ENCODE assay signal across 18 cellular contexts in genomic region chr20:4147319-4147718, GRCh38. TPM values are rescaled to one million over a fixed set of nuclear protein-coding genes. Genes with fewer than 3 reads are reported as not detected.
DNase-seq lines count a peak whose midpoint lies in the region; ATAC-seq and TF ChIP-seq lines count a peak whose summit lies in the region.
"Had no signal": no experiment of that assay in that cellular context is flagged by ENCODE, and none has a peak within 500 bp of the region (broad histone marks: within the 10 kb centered on the region; RNA-seq: fewer than 3 reads in every experiment).

No MANE protein-coding gene starts in this region.

- peaks cover 30% of the 10 kb centered on the region for H3K4me1 Mint-ChIP-seq in T-helper 2 cell treated with Interferon-gamma antibody and Interleukin-4, amounts not matched to agents 5 μg/mL and 100 μg/mL, for 36 hours (ENCODE audit: low read depth)
- H3K4me1 Mint-ChIP-seq in brain (peaks cover 25% of the 10 kb centered on the region), nephron progenitor cell (peaks cover 18% of the 10 kb centered on the region)
- peaks cover 12% of the 10 kb centered on the region for H3K4me1 Mint-ChIP-seq in CD8-positive, alpha-beta T cell (ENCODE audit: low read depth)

- no peak overlapping the region for H3K27ac Mint-ChIP-seq in T-helper 2 cell treated with Interferon-gamma antibody and Interleukin-4, amounts not matched to agents 5 μg/mL and 100 μg/mL, for 36 hours
- H3K27ac Mint-ChIP-seq in brain, result peak overlapping the region in 2 of 5 experiments; percentile 32 to 64
- no peak overlapping the region for H3K27ac Mint-ChIP-seq in nephron progenitor cell
- no peak overlapping the region for H3K27ac Mint-ChIP-seq in CD8-positive, alpha-beta T cell
- H3K27ac Mint-ChIP-seq: activated B cell treated with CpG ODN at 0.5 μM for 24 hours; stimulated activated effector memory CD8-positive, alpha-beta T cell treated with anti-CD3 and anti-CD28 coated beads, Interleukin-12 subunit alpha, Interleukin-12 subunit beta, amount 100 ng/mL, for 72 hours had no signal

- peaks cover 12% of the 10 kb centered on the region for H3K4me1 ChIP-seq in CD8-positive, alpha-beta T cell (ENCODE audit: insufficient read depth, low read length)

- POLR2A ChIA-PET in CD8-positive, alpha-beta T cell (lab: Charles Lee), result no interaction called here

- H3K27me3 Mint-ChIP-seq in T-helper 2 cell treated with Interferon-gamma antibody and Interleukin-4, amounts not matched to agents 5 μg/mL and 100 μg/mL, for 36 hours (ENCODE audit: low read depth), result peaks cover 15% of the 10 kb centered on the region
- peaks cover 10% of the 10 kb centered on the region for H3K27me3 Mint-ChIP-seq in brain
- H3K27me3 Mint-ChIP-seq in nephron progenitor cell (ENCODE audit: low read depth, poor library complexity), result peaks cover 48% of the 10 kb centered on the region
- H3K27me3 Mint-ChIP-seq in CD8-positive, alpha-beta T cell (ENCODE audit: low read depth), result peaks cover 31% of the 10 kb centered on the region

- CTCF ChIA-PET in CD8-positive, alpha-beta T cell (lab: Charles Lee), result no interaction called here

- H3K36me3 Mint-ChIP-seq in T-helper 2 cell treated with Interferon-gamma antibody and Interleukin-4, amounts not matched to agents 5 μg/mL and 100 μg/mL, for 36 hours (ENCODE audit: low read depth), result peaks cover 6% of the 10 kb centered on the region
- H3K36me3 Mint-ChIP-seq in brain (peaks cover 10% of the 10 kb centered on the region), nephron progenitor cell (ENCODE audit: low read depth) (peaks cover 4% of the 10 kb centered on the region)
- H3K36me3 Mint-ChIP-seq in CD8-positive, alpha-beta T cell, result no peaks in the 10 kb centered on the region

- intact Hi-C loops in CD8-positive, alpha-beta T cell (cut with DNase I, micrococcal nuclease), result no loop called here

- H3K27me3 ChIP-seq in CD8-positive, alpha-beta T cell (ENCODE audit: insufficient read depth, low read length), result no peaks in the 10 kb centered on the region

- no peaks in the 10 kb centered on the region for H3K36me3 ChIP-seq in CD8-positive, alpha-beta T cell (ENCODE audit: insufficient read depth, low read length)
- H3K36me3 ChIP-seq: left lung, neutrophil, upper lobe of left lung had no signal

- DNase-seq in T-helper 2 cell treated with Interferon-gamma antibody and Interleukin-4, amounts not matched to agents 5 μg/mL and 100 μg/mL, for 36 hours (ENCODE audit: low spot score), result no peak
- no peak for DNase-seq in T-helper 2 cell
- DNase-seq in HuH-7.5 (ENCODE audit: low spot score), result peak; percentile 13
- no peak for DNase-seq in nephron progenitor cell
- no peak for DNase-seq in CD8-positive, alpha-beta T cell
- DNase-seq in left lobe of liver (ENCODE audit: low spot score), result no peak
- DNase-seq: activated B cell treated with CpG ODN at 0.5 μM for 24 hours, anterior cingulate cortex, GF-D8, hippocampal formation, left lung, NCI-H1105, NCI-H2227 treated with DMSO at 0.1 percent for 48 hours, upper lobe of left lung had no signal

- no peak for TF ChIP-seq CTCF in brain (conservative IDR thresholded peaks at IDR 0.05)
- TF ChIP-seq CTCF in nephron progenitor cell (IDR thresholded peaks at IDR 0.05), result no peak
- TF ChIP-seq CTCF in CD8-positive, alpha-beta T cell (IDR thresholded peaks at IDR 0.05), result no peak

- H3K9me3 ChIP-seq in CD8-positive, alpha-beta T cell (ENCODE audit: low read length), result no peaks in the 10 kb centered on the region
- H3K9me3 ChIP-seq: left lung, neutrophil, upper lobe of left lung had no signal

- peak overlapping the region; percentile 41 for H3K4me3 Mint-ChIP-seq in T-helper 2 cell treated with Interferon-gamma antibody and Interleukin-4, amounts not matched to agents 5 μg/mL and 100 μg/mL, for 36 hours
- H3K4me3 Mint-ChIP-seq in brain (peak overlapping the region; percentile 70 to 78 (median 73)), nephron progenitor cell (peak overlapping the region; percentile 55)
- no peak overlapping the region for H3K4me3 Mint-ChIP-seq in CD8-positive, alpha-beta T cell

- no peak overlapping the region for H3K27ac ChIP-seq in CD8-positive, alpha-beta T cell (ENCODE audit: low read depth, low read length)
- H3K27ac ChIP-seq: left lung, neutrophil, upper lobe of left lung had no signal

- no peaks in the 10 kb centered on the region for H3K9me3 Mint-ChIP-seq in T-helper 2 cell treated with Interferon-gamma antibody and Interleukin-4, amounts not matched to agents 5 μg/mL and 100 μg/mL, for 36 hours
- H3K9me3 Mint-ChIP-seq in brain (peaks cover 0 to 4% (median 0%) of the 10 kb centered on the region in 5 experiments), nephron progenitor cell (no peaks in the 10 kb centered on the region)
- H3K9me3 Mint-ChIP-seq in CD8-positive, alpha-beta T cell, result no peaks in the 10 kb centered on the region
- H3K9me3 Mint-ChIP-seq: activated B cell treated with CpG ODN at 0.5 μM for 24 hours; stimulated activated effector memory CD8-positive, alpha-beta T cell treated with anti-CD3 and anti-CD28 coated beads, Interleukin-12 subunit alpha, Interleukin-12 subunit beta, amount 100 ng/mL, for 72 hours had no signal

- no peak overlapping the region for H3K4me3 ChIP-seq in CD8-positive, alpha-beta T cell (ENCODE audit: low read depth, low read length)
- H3K4me3 ChIP-seq: left lung, upper lobe of left lung had no signal

- ATAC-seq in CD8-positive, alpha-beta T cell, result no peak
- ATAC-seq in left lobe of liver (no peak), HG02678 (IDR thresholded peaks at IDR 0.05; ENCODE audit: unreplicated experiment) (no peak)
- ATAC-seq: left lung; stimulated activated effector memory CD8-positive, alpha-beta T cell treated with anti-CD3 and anti-CD28 coated beads, Interleukin-12 subunit alpha, Interleukin-12 subunit beta, amount 100 ng/mL, for 72 hours had no signal

RNA-seq across cellular contexts. Expression of gene SMOX, which starts 1.3 kb away (rescaled TPM):
- 40.4 TPM for polyA plus RNA-seq in brain (ENCODE audit: insufficient read depth, low read depth, low replicate concordance)
- under 1 TPM; 0.50 to 0.52 TPM for total RNA-seq in CD8-positive, alpha-beta T cell
- total RNA-seq in left lobe of liver, result 1.8 TPM
- total RNA-seq: activated B cell treated with CpG ODN at 0.5 μM for 24 hours had no signal
